In genomic region chr2:102473020-102473419, GRCh38 we compare ENCODE assay signal across 8 cellular contexts.
DNase-seq lines count a peak whose midpoint lies in the region; ATAC-seq and TF ChIP-seq lines count a peak whose summit lies in the region.

Gene SLC9A4, plus strand, starts transcription at chr2:102473226. Its CDS starts 534 bp downstream, at chr2:102473760.

- H3K27ac Mint-ChIP-seq in activated naive CD8-positive, alpha-beta T cell treated with anti-CD3 and anti-CD28 coated beads, Interleukin-2, amount 50 U/mL, for 24 hours = no peak within 1 kb of the TSS

- H3K36me3 Mint-ChIP-seq in activated naive CD8-positive, alpha-beta T cell treated with anti-CD3 and anti-CD28 coated beads, Interleukin-2, amount 50 U/mL, for 24 hours (ENCODE audit: low read depth) = peaks cover 4% of the 10 kb centered on the region

- TF ChIP-seq CTCF in GM10266 (IDR thresholded peaks at IDR 0.05; ENCODE audit: control insufficient read depth, insufficient read depth, low read depth, missing control alignments) = peak; percentile 87

- peak; percentile 54 for DNase-seq in ACHN
- peak; percentile 52 for DNase-seq in GM10266 (ENCODE audit: extremely low spot score)
- peak; percentile 41 for DNase-seq in RPMI8226
- peak; percentile 63 for DNase-seq in activated naive CD8-positive, alpha-beta T cell treated with anti-CD3 and anti-CD28 coated beads, Interleukin-2, amount 50 U/mL, for 24 hours
- DNase-seq in inferior parietal cortex (ENCODE audit: extremely low spot score) = peak; percentile 53
- DNase-seq in stimulated activated CD4-positive, alpha-beta T cell treated with anti-CD3 and anti-CD28 coated beads, Interleukin-1b, Interleukin-23, amount 100 ng/mL, for 4 hours (ENCODE audit: low read depth in 2 of 2) = peak; percentile 41 to 44

- peaks cover 15% of the 10 kb centered on the region for H3K9me3 Mint-ChIP-seq in activated naive CD8-positive, alpha-beta T cell treated with anti-CD3 and anti-CD28 coated beads, Interleukin-2, amount 50 U/mL, for 24 hours

- in situ Hi-C loops in ACHN (cut with HindIII; ENCODE audit: low pct_ligation_motif_present, low pct_unique_long_range_greater_than_20kb, low sequenced_read_pairs) = no loop called here

- H3K27me3 Mint-ChIP-seq in activated naive CD8-positive, alpha-beta T cell treated with anti-CD3 and anti-CD28 coated beads, Interleukin-2, amount 50 U/mL, for 24 hours = peaks cover 44% of the 10 kb centered on the region

- no peak within 1 kb of the TSS for H3K4me3 Mint-ChIP-seq in activated naive CD8-positive, alpha-beta T cell treated with anti-CD3 and anti-CD28 coated beads, Interleukin-2, amount 50 U/mL, for 24 hours

- no peaks in the 10 kb centered on the region for H3K4me1 Mint-ChIP-seq in activated naive CD8-positive, alpha-beta T cell treated with anti-CD3 and anti-CD28 coated beads, Interleukin-2, amount 50 U/mL, for 24 hours

- ATAC-seq in HG03175 (IDR thresholded peaks at IDR 0.05; ENCODE audit: unreplicated experiment) (peak; percentile 72), GM21825 (IDR thresholded peaks at IDR 0.05; ENCODE audit: unreplicated experiment) (no peak)
- no peak for ATAC-seq in activated naive CD8-positive, alpha-beta T cell treated with anti-CD3 and anti-CD28 coated beads, Interleukin-2, amount 50 U/mL, for 24 hours
